Comparison of ENCODE assay signal across 18 cellular contexts in genomic region chr5:53302524-53302923, GRCh38.
DNase-seq lines count a peak whose midpoint lies in the region; ATAC-seq and TF ChIP-seq lines count a peak whose summit lies in the region.
"Had no signal": no experiment of that assay in that cellular context is flagged by ENCODE, and none has a peak within 500 bp of the region (broad histone marks: within the 10 kb centered on the region; RNA-seq: fewer than 3 reads in every experiment).

No MANE protein-coding gene starts in this region.

- POLR2A ChIA-PET in BJ (lab: Charles Lee) = no interaction called here
- POLR2A ChIA-PET in HEK293 (lab: Yijun Ruan, JAX) = no interaction called here

- in situ Hi-C loops in astrocyte of the spinal cord (cut with HindIII; ENCODE audit: low sequenced_read_pairs) = no loop called here

- no peaks in the 10 kb centered on the region for H3K79me1 ChIP-seq in mesenchymal stem cell (replicated peaks; ENCODE audit: low read length, poor library complexity, severe bottlenecking)

- peak overlapping the region; percentile 69 for H3K9ac ChIP-seq in mesenchymal stem cell (ENCODE audit: low read length)

- no peak overlapping the region for H2AK5ac ChIP-seq in mesenchymal stem cell (ENCODE audit: low read length, severe bottlenecking)

- no peak overlapping the region for H3K27ac ChIP-seq in HEK293 (ENCODE audit: extremely low read depth, low read depth, low read length)
- H3K27ac ChIP-seq in mesenchymal stem cell (ENCODE audit: low read length, poor library complexity, severe bottlenecking) = no peak overlapping the region
- H3K27ac ChIP-seq: gastrocnemius medialis, sigmoid colon, testis had no signal

- H3K4me2 ChIP-seq in mesenchymal stem cell (ENCODE audit: low read length, poor library complexity, severe bottlenecking) = no peak overlapping the region

- no peak overlapping the region for H3K4me3 ChIP-seq in BJ (ENCODE audit: low read depth, low read length)
- H3K4me3 ChIP-seq in HEK293 (ENCODE audit: low read depth, low read length) = no peak overlapping the region
- H3K4me3 ChIP-seq in astrocyte of the spinal cord (ENCODE audit: low read depth, low read length) = no peak overlapping the region
- no peak overlapping the region for H3K4me3 ChIP-seq in mesenchymal stem cell (ENCODE audit: insufficient read depth in 1 of 2, low read depth in 1 of 2, low read length in 2 of 2)
- H3K4me3 ChIP-seq: gastrocnemius medialis, sigmoid colon, testis had no signal

- H3K9me3 ChIP-seq in HEK293 (ENCODE audit: control insufficient read depth, insufficient read depth, low read depth, low read length) (no peaks in the 10 kb centered on the region), mesenchymal stem cell (ENCODE audit: control insufficient read depth, low read length) (no peaks in the 10 kb centered on the region)
- H3K9me3 ChIP-seq: gastrocnemius medialis, sigmoid colon, testis had no signal

- H4K91ac ChIP-seq in mesenchymal stem cell (ENCODE audit: low read length) = no peak overlapping the region

- no peak overlapping the region for H3K18ac ChIP-seq in mesenchymal stem cell (ENCODE audit: low read depth in 1 of 2, low read length in 2 of 2)

- DNase-seq in BJ (ENCODE audit: low read depth) = peak; percentile 55
- peak; percentile 35 for DNase-seq in astrocyte of the spinal cord (ENCODE audit: low read depth, low spot score)
- peak; percentile 50 for DNase-seq in mesenchymal stem cell
- no peak for DNase-seq in NCI-H2029 (lab: John Stamatoyannopoulos, UW)
- no peak for DNase-seq in occipital lobe (lab: John Stamatoyannopoulos, UW)
- DNase-seq: activated effector memory CD4-positive, alpha-beta T cell treated with anti-CD3 and anti-CD28 coated beads, Interleukin-2, amount 50 U/mL, for 16 hours; CD4-positive, CD25-positive, alpha-beta regulatory T cell; DMS79 treated with DMSO at 0.1 percent for 48 hours; gastrocnemius medialis; GOT3; mesendoderm; NCI-H1694; NCI-H524; sigmoid colon; stimulated activated CD4-positive, alpha-beta T cell treated with anti-CD3 and anti-CD28 coated beads, Interleukin-2, amount 100 ng/mL, for 48 hours; testis had no signal

- H4K8ac ChIP-seq in mesenchymal stem cell (ENCODE audit: low read length) = no peak overlapping the region

- no peak overlapping the region for H3K14ac ChIP-seq in mesenchymal stem cell (ENCODE audit: low read length in 2 of 2)

- CTCF ChIA-PET in BJ (lab: Yijun Ruan, JAX) (no interaction called here), HEK293 (lab: Yijun Ruan, JAX) (interaction anchor here (0.6 to 0.7 kb wide), 2 partner anchors 24 to 242 kb away, joined by 3 read pairs; no protein-coding TSS in a partner anchor)

- H2AFZ ChIP-seq in mesenchymal stem cell (ENCODE audit: low read depth, low read length) = no peak overlapping the region

- H3K36me3 ChIP-seq in BJ (ENCODE audit: control insufficient read depth, insufficient read depth, low read length) (no peaks in the 10 kb centered on the region), HEK293 (ENCODE audit: control insufficient read depth in 2 of 2, insufficient read depth in 1 of 2, low read length in 2 of 2) (no peaks in the 10 kb centered on the region), mesenchymal stem cell (ENCODE audit: control insufficient read depth in 1 of 2, insufficient read depth in 2 of 2, low read depth in 1 of 2, low read length in 2 of 2) (no peaks in the 10 kb centered on the region)
- H3K36me3 ChIP-seq: gastrocnemius medialis, sigmoid colon had no signal

- 55% methylated on average over 1 of the region's 1 CpG for WGBS in mesenchymal stem cell

- no peak overlapping the region for H3K23ac ChIP-seq in mesenchymal stem cell (ENCODE audit: low read length in 2 of 2)

- no peak for ATAC-seq in GM19324 (IDR thresholded peaks at IDR 0.05; ENCODE audit: low FRiP score, unreplicated experiment)
- ATAC-seq: gastrocnemius medialis had no signal

- no peak overlapping the region for H2BK12ac ChIP-seq in mesenchymal stem cell (ENCODE audit: low read length in 2 of 2)

- H2BK15ac ChIP-seq in mesenchymal stem cell (ENCODE audit: low read depth, poor library complexity, severe bottlenecking) = no peak overlapping the region

- no peak for TF ChIP-seq CTCF in BJ (IDR thresholded peaks at IDR 0.05; ENCODE audit: insufficient read depth, low read depth, low read length)
- TF ChIP-seq CTCF in HEK293 (tag by site-specific recombination; IDR thresholded peaks at IDR 0.05) = no peak
- no peak for TF ChIP-seq CTCF in astrocyte of the spinal cord (IDR thresholded peaks at IDR 0.05; ENCODE audit: low read depth, low read length)

- no peak overlapping the region for H2BK5ac ChIP-seq in mesenchymal stem cell (ENCODE audit: low read depth, low read length, poor library complexity, severe bottlenecking)

- H2BK120ac ChIP-seq in mesenchymal stem cell (ENCODE audit: low read depth, low read length) = no peak overlapping the region

- peaks cover 6% of the 10 kb centered on the region for H3K27me3 ChIP-seq in BJ (ENCODE audit: control insufficient read depth, insufficient read depth, low read length)
- no peaks in the 10 kb centered on the region for H3K27me3 ChIP-seq in mesenchymal stem cell (ENCODE audit: control insufficient read depth in 1 of 2, insufficient read depth in 1 of 2, low read length in 2 of 2)
- H3K27me3 ChIP-seq: gastrocnemius medialis, sigmoid colon, testis had no signal

- no peaks in the 10 kb centered on the region; the same call in 1 of the 2 replicates for H3K4me1 ChIP-seq in HEK293 (ENCODE audit: control insufficient read depth, insufficient read depth, low read length)
- H3K4me1 ChIP-seq in mesenchymal stem cell (ENCODE audit: control insufficient read depth, insufficient read depth, low read depth, low read length) = no peaks in the 10 kb centered on the region
- H3K4me1 ChIP-seq: gastrocnemius medialis, sigmoid colon, testis had no signal

- no peak overlapping the region for H3K4ac ChIP-seq in mesenchymal stem cell (ENCODE audit: low read depth in 1 of 2, low read length in 2 of 2)

TF ChIP-seq in HEK293, 187 proteins besides CTCF, POLR2A, EP300 and RAD21:
- peak; percentile 61; the same call in 1 of the 2 replicates for TF ChIP-seq TCF7L2 (IDR thresholded peaks at IDR 0.05; ENCODE audit: borderline replicate concordance, low read depth, low read length)
- TF ChIP-seq ZNF830 (tag by site-specific recombination; IDR thresholded peaks at IDR 0.05; ENCODE audit: low read depth) = no peak
- TF ChIP-seq ZNF837 (tag by site-specific recombination; IDR thresholded peaks at IDR 0.05) = no peak
- no peak for TF ChIP-seq FEZF1 (tag by site-specific recombination; IDR thresholded peaks at IDR 0.05)
- TF ChIP-seq ZNF280C (tag by site-specific recombination; IDR thresholded peaks at IDR 0.05) = no peak

Comparison
In these comparisons a context has a peak if more than half of its experiments do, and no peak if none do; other contexts are left out.
1. DNase-seq: peak in BJ (single experiment), astrocyte of the spinal cord (single experiment) and mesenchymal stem cell (single experiment); none in NCI-H2029 (single experiment) and occipital lobe (single experiment).